10 cellular contexts compared by ENCODE assay signal in the genomic region with DNA sequence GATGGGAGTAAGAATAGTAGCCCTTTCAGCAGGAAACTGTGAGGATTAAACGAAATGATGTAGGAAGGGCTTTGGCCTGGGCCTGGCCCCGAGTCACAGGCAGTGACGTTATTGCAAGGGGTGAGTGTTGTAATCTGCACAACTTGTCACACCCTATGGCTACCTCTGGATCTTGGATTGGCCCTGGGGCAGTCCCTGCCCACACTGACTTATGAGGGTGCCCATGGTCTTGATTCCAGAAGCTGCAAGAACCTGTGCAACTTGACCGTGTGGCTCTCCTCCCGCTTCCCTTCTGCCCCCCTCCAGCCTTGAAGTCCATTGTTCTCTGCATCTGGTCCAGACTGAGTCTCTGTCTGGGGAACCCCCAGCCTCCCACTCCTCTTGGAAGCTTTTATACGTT. TPM values are rescaled to one million over a fixed set of nuclear protein-coding genes. Genes with fewer than 3 reads are reported as not detected.
DNase-seq lines count a peak whose midpoint lies in the region; ATAC-seq and TF ChIP-seq lines count a peak whose summit lies in the region.
"Had no signal": no experiment of that assay in that cellular context is flagged by ENCODE, and none has a peak within 500 bp of the region (broad histone marks: within the 10 kb centered on the region; RNA-seq: fewer than 3 reads in every experiment).

No MANE protein-coding gene starts in this region.

- no peaks in the 10 kb centered on the region for H3K79me2 ChIP-seq in DND-41 (ENCODE audit: insufficient read depth, low read length)

- H3K36me3 ChIP-seq in DND-41 (ENCODE audit: insufficient read depth, low read length) (no peaks in the 10 kb centered on the region), mucosa of descending colon (ENCODE audit: low read depth) (no peaks in the 10 kb centered on the region), HAP-1 (replicated peaks) (no peaks in the 10 kb centered on the region)

- H3K27ac ChIP-seq in DND-41 (ENCODE audit: low read length) (peak overlapping the region; percentile 68), cingulate gyrus (ENCODE audit: low read depth, low read length) (peak overlapping the region; percentile 32), RWPE1 (no peak overlapping the region)

- H3K4me2 ChIP-seq in DND-41 (ENCODE audit: insufficient read depth, low read length) = peak overlapping the region; percentile 46

- in situ Hi-C loops in HAP-1 (cut with MboI; ENCODE audit: low sequenced_read_pairs) = loop anchor here (5.0 kb wide), 1 partner anchor 266 kb away; no protein-coding TSS in a partner anchor

- no peak for ATAC-seq in DND-41 (ENCODE audit: insufficient read depth, low read depth)
- peak; percentile 44 for ATAC-seq in mucosa of descending colon
- ATAC-seq in HG03159 (IDR thresholded peaks at IDR 0.05; ENCODE audit: unreplicated experiment) = no peak

- no peaks in the 10 kb centered on the region for H3K27me3 ChIP-seq in DND-41 (ENCODE audit: insufficient read depth, low read length, poor library complexity)
- H3K27me3 ChIP-seq in HAP-1 (ENCODE audit: low read depth) = no peaks in the 10 kb centered on the region

- CTCF ChIA-PET in RWPE1 (lab: Yijun Ruan, JAX) = interaction anchor here (0.6 to 7.2 kb wide), 6 partner anchors 11 to 321 kb away, joined by 3 to 102 read pairs (median 27); partner anchors contain the start of genes PCDH1 and RNF14

- TF ChIP-seq CTCF in DND-41 (IDR thresholded peaks at IDR 0.05; ENCODE audit: borderline replicate concordance, extremely low read depth, low read length, poor library complexity, severe bottlenecking) = no peak
- TF ChIP-seq CTCF in mucosa of descending colon (IDR thresholded peaks at IDR 0.05) = no peak
- TF ChIP-seq CTCF in RWPE1 (conservative IDR thresholded peaks at IDR 0.05; ENCODE audit: low read depth) = no peak

- peak overlapping the region; percentile 38 for H3K9ac ChIP-seq in DND-41 (ENCODE audit: low read depth, low read length)

- DNase-seq in DND-41 (no peak), MV-4-11 (lab: John Stamatoyannopoulos, UW) (peak; percentile 80), mucosa of descending colon (no peak), midbrain (lab: John Stamatoyannopoulos, UW) (no peak), HAP-1 (ENCODE audit: low spot score in 2 of 2) (no peak), RWPE1 (ENCODE audit: low spot score) (no peak)
- DNase-seq: NCI-H187, small intestine had no signal

- H3K9me3 ChIP-seq in DND-41 (ENCODE audit: insufficient read depth, low read length, severe bottlenecking) (no peaks in the 10 kb centered on the region), mucosa of descending colon (no peaks in the 10 kb centered on the region), HAP-1 (no peaks in the 10 kb centered on the region)

- POLR2A ChIA-PET in RWPE1 (lab: Yijun Ruan, JAX; ENCODE audit: low non-redundant PET) = interaction anchor here (0.7 kb wide), 1 partner anchor 122 kb away, joined by 3 read pairs; no protein-coding TSS in a partner anchor

- intact Hi-C loops in mucosa of descending colon (cut with DNase I, micrococcal nuclease) = loop anchor here (5.0 kb wide), 2 partner anchors 261 to 266 kb away; no protein-coding TSS in a partner anchor

- H2AFZ ChIP-seq in DND-41 (ENCODE audit: low read depth, low read length) = peak overlapping the region; percentile 63; the same call in 1 of the 2 replicates

- peak overlapping the region in 1 of 2 experiments; percentile 45; a peak in 2 of 4 replicates for H3K4me3 ChIP-seq in DND-41 (ENCODE audit: low read depth in 1 of 2, low read length in 2 of 2)
- H3K4me3 ChIP-seq in mucosa of descending colon = no peak overlapping the region
- H3K4me3 ChIP-seq in HAP-1 = no peak overlapping the region

- H3K4me1 ChIP-seq in DND-41 (ENCODE audit: insufficient read depth, low read length) (peaks cover 42% of the 10 kb centered on the region), mucosa of descending colon (ENCODE audit: low read depth) (peaks cover 10% of the 10 kb centered on the region), HAP-1 (no peaks in the 10 kb centered on the region; the same call in 1 of the 2 replicates)

- no peaks in the 10 kb centered on the region for H4K20me1 ChIP-seq in DND-41 (ENCODE audit: insufficient read depth, low read length)

RNA-seq across cellular contexts. Expression of gene PCDH12, which starts 0.8 kb away (rescaled TPM):
- 1 to 10 TPM; 1.2 to 3.2 (median 2.2) TPM for total RNA-seq in mucosa of descending colon

RNA-seq across cellular contexts. Expression of gene RNF14, which starts 10.1 kb away (rescaled TPM):
- total RNA-seq in mucosa of descending colon = 10 to 100 TPM; 63.5 to 69.1 (median 67.9) TPM

RNA-seq across cellular contexts. Expression of gene DELE1, which starts 35.1 kb away (rescaled TPM):
- 100 to 1,000 TPM in 1 of 3 donors, 10 to 100 TPM in 2; 77.8 to 112 (median 84.5) TPM for total RNA-seq in mucosa of descending colon

RNA-seq across cellular contexts. Expression of gene GNPDA1, which starts 54.1 kb away (rescaled TPM):
- total RNA-seq in mucosa of descending colon = 10 to 100 TPM in 2 of 3 donors, 1 to 10 TPM in 1; 10.0 to 29.4 (median 25.3) TPM
